In genomic region chr10:89390875-89391576, GRCh38 we compare ENCODE assay signal across 13 cellular contexts. TPM values are rescaled to one million over a fixed set of nuclear protein-coding genes. Genes with fewer than 3 reads are reported as not detected.
DNase-seq lines count a peak whose midpoint lies in the region; ATAC-seq, FAIRE-seq and TF ChIP-seq lines count a peak whose summit lies in the region.
"Had no signal": no experiment of that assay in that cellular context is flagged by ENCODE, and none has a peak within 500 bp of the region (broad histone marks: within the 10 kb centered on the region; RNA-seq: fewer than 3 reads in every experiment).

No MANE protein-coding gene starts in this region.

- H3K4me3 Mint-ChIP-seq in T-cell (peak overlapping the region in 1 of 3 donors; percentile 90), mesothelial cell of epicardium (no peak overlapping the region)

- H3K9me3 ChIP-seq in heart left ventricle (peaks cover 0 to 6% (median 0%) of the 10 kb centered on the region in 12 donors), pancreas (no peaks in the 10 kb centered on the region)

- H3K4me1 Mint-ChIP-seq in T-cell = peaks cover 26 to 41% (median 34%) of the 10 kb centered on the region in 3 donors
- peaks cover 31% of the 10 kb centered on the region for H3K4me1 Mint-ChIP-seq in mesothelial cell of epicardium

- H3K4me3 ChIP-seq in heart left ventricle (no peak overlapping the region), pancreas (no peak overlapping the region)

- POLR2A ChIA-PET in T-cell (lab: Charles Lee) = interaction anchor here (1.1 to 2.4 kb wide), 2 partner anchors 21 to 23 kb away, joined by 3 to 37 read pairs; partner anchors contain the start of gene IFIT5 (in 1 of the 2)

- TF ChIP-seq CTCF in heart left ventricle (IDR thresholded peaks at IDR 0.05) (no peak), mesothelial cell of epicardium (IDR thresholded peaks at IDR 0.05; ENCODE audit: unreplicated experiment) (no peak), pancreas (IDR thresholded peaks at IDR 0.05) (no peak)

- H3K27ac Mint-ChIP-seq in T-cell = peak overlapping the region; percentile 1 to 39
- peak overlapping the region; percentile 60 for H3K27ac Mint-ChIP-seq in mesothelial cell of epicardium

- no peak for ATAC-seq in heart left ventricle
- ATAC-seq in Right ventricle myocardium inferior = no peak
- ATAC-seq in T-cell (replicated peaks in 1 of 4) = no peak
- no peak for ATAC-seq in pancreas
- ATAC-seq in HG03108 (IDR thresholded peaks at IDR 0.05; ENCODE audit: unreplicated experiment) = no peak

- CTCF ChIA-PET in T-cell (lab: Charles Lee) = no interaction called here

- H3K27me3 Mint-ChIP-seq in T-cell (no peaks in the 10 kb centered on the region), mesothelial cell of epicardium (ENCODE audit: low read depth) (no peaks in the 10 kb centered on the region)

- H3K9me3 Mint-ChIP-seq in T-cell = no peaks in the 10 kb centered on the region
- H3K9me3 Mint-ChIP-seq in mesothelial cell of epicardium = peaks cover under 1% of the 10 kb centered on the region
- H3K9me3 Mint-ChIP-seq: activated naive CD4-positive, alpha-beta T cell treated with anti-CD3 and anti-CD28 coated beads, Interleukin-2, amount 10 ng/mL, durations not matched to agents 7 days and 5 days had no signal

- DNase-seq in heart left ventricle (peak in 2 of 5 donors; percentile 27 to 33), Right ventricle myocardium inferior (ENCODE audit: missing footprints) (no peak), T-cell (no peak), mesothelial cell of epicardium (ENCODE audit: low spot score in 2 of 2, unreplicated experiment in 2 of 2) (no peak), pancreas (no peak), urothelium cell line (ENCODE audit: low spot score) (no peak), cortex of kidney (lab: John Stamatoyannopoulos, UW) (no peak)
- DNase-seq: activated naive CD4-positive, alpha-beta T cell treated with anti-CD3 and anti-CD28 coated beads, Interleukin-2, amount 10 ng/mL, durations not matched to agents 7 days and 5 days; stimulated activated CD4-positive, alpha-beta T cell treated with anti-CD3 and anti-CD28 coated beads, Interleukin-15, amount 100 ng/mL, for 24 hours; T-helper 9 cell had no signal

- H3K36me3 ChIP-seq in heart left ventricle (peaks cover 0 to 3% (median 0%) of the 10 kb centered on the region in 9 donors), pancreas (no peaks in the 10 kb centered on the region)

- peak overlapping the region in 10 of 12 donors; percentile 22 to 92 (median 86) for H3K27ac ChIP-seq in heart left ventricle
- peak overlapping the region in 1 of 4 donors; percentile 71 for H3K27ac ChIP-seq in pancreas

- H3K27me3 ChIP-seq in heart left ventricle (no peaks in the 10 kb centered on the region), pancreas (no peaks in the 10 kb centered on the region)

- 92 to 98% (median 92%) methylated on average over 4 of the region's 4 CpGs for WGBS in heart left ventricle, 4 donors
- WGBS in pancreas, 2 donors = 85 to 90% methylated on average over 4 of the region's 4 CpGs

- intact Hi-C loops in heart left ventricle (cut with DNase I) = loop anchor here in 2 of 10 donors (2.0 to 5.0 kb wide), 2 partner anchors 16 to 89 kb away; partner anchors contain the start of gene IFIT2 (in 1 of the 2)
- intact Hi-C loops in Right ventricle myocardium inferior (cut with DNase I) = no loop called here
- intact Hi-C loops in pancreas (cut with DNase I) = no loop called here

- FAIRE-seq in pancreas (lab: Jason Lieb, UNC) (no peak), urothelium cell line (lab: Jason Lieb, UNC) (no peak)
- FAIRE-seq: colon had no signal

- no peak for TF ChIP-seq POLR2A in heart left ventricle (IDR thresholded peaks at IDR 0.05)

- peaks cover 0 to 51% (median 33%) of the 10 kb centered on the region in 12 donors for H3K4me1 ChIP-seq in heart left ventricle
- peaks cover 0 to 18% (median 6%) of the 10 kb centered on the region in 3 donors for H3K4me1 ChIP-seq in pancreas

- H3K36me3 Mint-ChIP-seq in T-cell = peaks cover 10% of the 10 kb centered on the region
- peaks cover 5% of the 10 kb centered on the region for H3K36me3 Mint-ChIP-seq in mesothelial cell of epicardium

RNA-seq across cellular contexts. Expression of gene IFIT1, which starts 1.4 kb away (rescaled TPM):
- 10 to 100 TPM; 13.8 to 58.2 (median 25.6) TPM for total RNA-seq in heart left ventricle
- polyA plus RNA-seq in heart left ventricle = 10 to 100 TPM in 1 of 2 donors, 1 to 10 TPM in 1; 5.5 to 23.4 TPM
- 36.0 TPM for total RNA-seq in Right ventricle myocardium inferior
- total RNA-seq in T-cell = 1 to 10 TPM; 1.7 to 5.5 (median 3.0) TPM
- 34.5 to 44.1 TPM (median 35.4 TPM) in 3 replicates for total RNA-seq in mesothelial cell of epicardium
- total RNA-seq in pancreas = 1 to 10 TPM; 2.4 to 9.3 (median 3.8) TPM
- 10 to 100 TPM in 1 of 2 donors, 1 to 10 TPM in 1; 4.0 to 11.4 TPM for polyA plus RNA-seq in pancreas

RNA-seq across cellular contexts. Expression of gene IFIT1B, which starts 13.2 kb away (rescaled TPM):
- total RNA-seq in heart left ventricle (under 1 TPM in 2 of 9 donors, not detected in 7; 0.24 to 0.25 TPM), Right ventricle myocardium inferior (not detected), T-cell (not detected), mesothelial cell of epicardium (not detected in 3 replicates), pancreas (not detected)
- polyA plus RNA-seq in heart left ventricle (not detected), pancreas (under 1 TPM in 1 of 2 donors, not detected in 1; 0.05 TPM)
- total RNA-seq: RPMI7951 had no signal

RNA-seq across cellular contexts. Expression of gene IFIT5, which starts 23.3 kb away (rescaled TPM):
- total RNA-seq in heart left ventricle (10 to 100 TPM in 6 of 9 donors, 1 to 10 TPM in 3; 5.4 to 21.0 (median 10.4) TPM), Right ventricle myocardium inferior (8.2 TPM), T-cell (10 to 100 TPM; 12.6 to 20.3 (median 18.5) TPM), mesothelial cell of epicardium (19.1 to 20.5 TPM (median 20.1 TPM) in 3 replicates), pancreas (1 to 10 TPM; 3.7 to 8.1 (median 4.2) TPM)
- polyA plus RNA-seq in heart left ventricle (1 to 10 TPM; 5.4 to 9.3 TPM), pancreas (1 to 10 TPM; 2.9 to 6.1 TPM)
